In genomic region chr21:14737922-14738321, GRCh38 we compare ENCODE assay signal across 8 cellular contexts.
DNase-seq lines count a peak whose midpoint lies in the region; ATAC-seq and TF ChIP-seq lines count a peak whose summit lies in the region.

No MANE protein-coding gene starts in this region.

- TF ChIP-seq EP300 in Ishikawa (IDR thresholded peaks at IDR 0.05; ENCODE audit: borderline replicate concordance) (no peak), transverse colon (IDR thresholded peaks at IDR 0.05; ENCODE audit: low read depth) (no peak)

- in situ Hi-C loops in transverse colon (cut with MboI; ENCODE audit: low pct_ligation_motif_present in 1 of 4, low pct_unique_long_range_greater_than_20kb in 1 of 4, low sequenced_read_pairs in 3 of 4) = no loop called here

- no peak overlapping the region for H3K4me3 ChIP-seq in transverse colon

- H3K27me3 ChIP-seq in transverse colon = no peaks in the 10 kb centered on the region

- 24 to 35% methylated on average over 6 of the region's 6 CpGs for WGBS in transverse colon (ENCODE audit: low coverage in 1 of 2), 2 donors

- peak; percentile 80 for ATAC-seq in SK-N-SH treated with all-trans-retinoic acid at 6 μM for 48 hours
- no peak for ATAC-seq in GM21390 (IDR thresholded peaks at IDR 0.05; ENCODE audit: unreplicated experiment)

- DNase-seq in activated effector memory CD4-positive, alpha-beta T cell treated with anti-CD3 and anti-CD28 coated beads, Interleukin-2, amount 50 U/mL, for 16 hours = peak; percentile 65
- no peak for DNase-seq in activated effector memory CD4-positive, alpha-beta T cell treated with Interleukin-2 at 50 U/mL for 16 hours
- DNase-seq in cerebellar cortex (ENCODE audit: low spot score) (peak; percentile 26), lung microvascular endothelial cell (ENCODE audit: low read depth in 2 of 2) (peak; percentile 35 to 72), transverse colon (peak; percentile 46)

- peak; percentile 53 to 86 (median 65) for TF ChIP-seq CTCF in transverse colon (IDR thresholded peaks at IDR 0.05)

- TF ChIP-seq POLR2A in transverse colon (IDR thresholded peaks at IDR 0.05) = no peak

- H3K36me3 ChIP-seq in transverse colon = no peaks in the 10 kb centered on the region

- intact Hi-C loops in transverse colon (cut with DNase I; ENCODE audit: low total_unique reads) = no loop called here

- peaks cover 0 to 5% (median 0%) of the 10 kb centered on the region in 4 donors for H3K4me1 ChIP-seq in transverse colon

- no peaks in the 10 kb centered on the region for H3K9me3 ChIP-seq in transverse colon

- TF ChIP-seq RAD21 in Ishikawa (IDR thresholded peaks at IDR 0.05; ENCODE audit: low read depth) = peak; percentile 63

- H3K27ac ChIP-seq in transverse colon = peak overlapping the region in 1 of 4 donors; percentile 27

TF ChIP-seq in Ishikawa, 13 proteins besides CTCF, POLR2A, EP300 and RAD21:
- TF ChIP-seq ZBTB7A (IDR thresholded peaks at IDR 0.05; ENCODE audit: low read depth) = no peak
- no peak for TF ChIP-seq CEBPB (IDR thresholded peaks at IDR 0.05)
- TF ChIP-seq CREB1 (IDR thresholded peaks at IDR 0.05; ENCODE audit: low read depth) = no peak
- TF ChIP-seq EGR1 (IDR thresholded peaks at IDR 0.05) = no peak
- no peak for TF ChIP-seq NFIC (IDR thresholded peaks at IDR 0.05)
- no peak for TF ChIP-seq REST (IDR thresholded peaks at IDR 0.05; ENCODE audit: low read depth)
- TF ChIP-seq TCF12 (IDR thresholded peaks at IDR 0.05; ENCODE audit: low read depth) = no peak
- no peak for TF ChIP-seq USF1 (IDR thresholded peaks at IDR 0.05)
- no peak for TF ChIP-seq YY1 (IDR thresholded peaks at IDR 0.05; ENCODE audit: low read depth)
- TF ChIP-seq TAF1 (IDR thresholded peaks at IDR 0.05; ENCODE audit: low read depth) = no peak

TF ChIP-seq in SK-N-SH treated with all-trans-retinoic acid at 6 μM for 48 hours, 23 proteins besides CTCF, POLR2A, EP300 and RAD21:
- no peak for TF ChIP-seq TCF4 (CRISPR knock-in tag; IDR thresholded peaks at IDR 0.05; ENCODE audit: borderline replicate concordance)
- TF ChIP-seq CREB5 (CRISPR knock-in tag; IDR thresholded peaks at IDR 0.05; ENCODE audit: low read depth) = no peak
- TF ChIP-seq ZNF565 (CRISPR knock-in tag; conservative IDR thresholded peaks at IDR 0.05; ENCODE audit: low read depth) = no peak
- no peak for TF ChIP-seq ISL1 (CRISPR knock-in tag; IDR thresholded peaks at IDR 0.05)
- no peak for TF ChIP-seq PATZ1 (CRISPR knock-in tag; IDR thresholded peaks at IDR 0.05; ENCODE audit: borderline replicate concordance)
- no peak for TF ChIP-seq SNAI2 (CRISPR knock-in tag; IDR thresholded peaks at IDR 0.05)
- no peak for TF ChIP-seq ESRRG (CRISPR knock-in tag; IDR thresholded peaks at IDR 0.05)
- no peak for TF ChIP-seq ZFP30 (CRISPR knock-in tag; IDR thresholded peaks at IDR 0.05)
- TF ChIP-seq CSDC2 (CRISPR knock-in tag; IDR thresholded peaks at IDR 0.05) = no peak
- TF ChIP-seq ARNTL (CRISPR knock-in tag; IDR thresholded peaks at IDR 0.05; ENCODE audit: borderline replicate concordance, low read depth) = no peak
- no peak for TF ChIP-seq PPARA (CRISPR knock-in tag; IDR thresholded peaks at IDR 0.05; ENCODE audit: borderline replicate concordance)
- TF ChIP-seq ZNF70 (CRISPR knock-in tag; IDR thresholded peaks at IDR 0.05) = no peak
- no peak for TF ChIP-seq ZC3H10 (CRISPR knock-in tag; IDR thresholded peaks at IDR 0.05)
- TF ChIP-seq RARB (CRISPR knock-in tag; IDR thresholded peaks at IDR 0.05) = no peak
- TF ChIP-seq TOX (CRISPR knock-in tag; IDR thresholded peaks at IDR 0.05; ENCODE audit: borderline replicate concordance) = no peak
- TF ChIP-seq TSHZ2 (CRISPR knock-in tag; IDR thresholded peaks at IDR 0.05) = no peak
